19 cellular contexts compared by ENCODE assay signal in the genomic region with DNA sequence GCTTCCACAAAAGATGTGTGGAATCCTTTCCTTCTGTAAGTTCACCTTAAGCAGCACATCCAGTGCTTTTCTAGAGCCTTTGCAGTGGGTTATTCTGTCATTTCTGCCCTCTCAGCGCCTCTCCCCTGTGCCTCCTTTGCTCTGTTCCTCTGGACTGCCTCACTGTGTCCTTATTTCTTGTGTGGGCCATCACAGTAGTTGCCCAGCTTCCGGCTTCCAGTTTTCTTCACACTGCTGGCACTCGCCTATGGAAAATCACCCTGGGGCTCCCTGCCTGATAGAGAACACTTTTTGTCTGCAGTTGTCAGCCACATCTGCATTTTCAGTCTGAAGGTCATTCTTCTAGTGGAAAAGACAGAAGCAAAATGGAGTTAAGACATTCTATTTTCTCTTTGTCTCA.
DNase-seq lines count a peak whose midpoint lies in the region; ATAC-seq, FAIRE-seq and TF ChIP-seq lines count a peak whose summit lies in the region.
"Had no signal": no experiment of that assay in that cellular context is flagged by ENCODE, and none has a peak within 500 bp of the region (broad histone marks: within the 10 kb centered on the region; RNA-seq: fewer than 3 reads in every experiment).

No MANE protein-coding gene starts in this region.

- BruUV-seq in K562 (replicated peaks; lab: Mats Ljungman, UMichigan) (no TSS peak), PC-9 (replicated peaks; lab: Mats Ljungman, UMichigan) (no TSS peak)

- no peak overlapping the region for H3K56ac ChIP-seq in mesendoderm (ENCODE audit: low read length)

- H3K9me1 ChIP-seq in K562 (ENCODE audit: control insufficient read depth, insufficient read depth, low read length): no peaks in the 10 kb centered on the region

- peak overlapping the region; percentile 24; the same call in 1 of the 2 replicates for H3K9ac ChIP-seq in OCI-LY1 (ENCODE audit: low read length)
- peak overlapping the region; percentile 63 to 68; a peak in 3 of 4 replicates for H3K9ac ChIP-seq in K562 (ENCODE audit: insufficient read depth in 1 of 2, low read depth in 2 of 2, low read length in 2 of 2)
- no peak overlapping the region for H3K9ac ChIP-seq in mesendoderm (ENCODE audit: low read length)
- H3K9ac ChIP-seq: GM23248, KMS-11 had no signal

- H4K20me1 ChIP-seq in OCI-LY1 (ENCODE audit: insufficient read depth, low read length) (no peaks in the 10 kb centered on the region), K562 (replicated peaks; ENCODE audit: control insufficient read depth, insufficient read depth, low read length) (no peaks in the 10 kb centered on the region), PC-9 (ENCODE audit: insufficient read depth) (no peaks in the 10 kb centered on the region)

- in situ Hi-C loops in K562 (cut with MboI): no loop called here

- no peaks in the 10 kb centered on the region for H3K27me3 ChIP-seq in OCI-LY1 (ENCODE audit: insufficient read depth, low read length)
- no peaks in the 10 kb centered on the region for H3K27me3 ChIP-seq in K562 (ENCODE audit: control insufficient read depth in 2 of 2, insufficient read depth in 2 of 2, low read length in 2 of 2)
- H3K27me3 ChIP-seq in mesendoderm (ENCODE audit: insufficient read depth, low read length, poor library complexity): no peaks in the 10 kb centered on the region
- no peaks in the 10 kb centered on the region for H3K27me3 ChIP-seq in PC-9 (ENCODE audit: insufficient read depth, low read depth)
- H3K27me3 ChIP-seq: SJSA1 had no signal

- H3K9me2 ChIP-seq in OCI-LY1 (ENCODE audit: low read depth, low read length) (no peaks in the 10 kb centered on the region), PC-9 (ENCODE audit: insufficient read depth) (no peaks in the 10 kb centered on the region)

- H3K4me1 ChIP-seq in OCI-LY1 (ENCODE audit: insufficient read depth, low read length, severe bottlenecking) (peaks cover 41% of the 10 kb centered on the region), K562 (replicated peaks in 1 of 2; ENCODE audit: control insufficient read depth in 2 of 2, insufficient read depth in 2 of 2, low read length in 2 of 2) (peaks cover 4 to 10% of the 10 kb centered on the region in 2 experiments; a peak in 4 of 5 replicates), mesendoderm (ENCODE audit: control insufficient read depth, low read depth, low read length) (peaks cover 3% of the 10 kb centered on the region), PC-9 (replicated peaks; ENCODE audit: insufficient read depth) (no peaks in the 10 kb centered on the region)
- H3K4me1 ChIP-seq: SJSA1 had no signal

- no peak overlapping the region for H3K4ac ChIP-seq in mesendoderm (ENCODE audit: low read depth, low read length)

- CTCF ChIA-PET in K562 (lab: Yijun Ruan, JAX; ENCODE audit: low intra/inter-chr PET ratio) (no interaction called here), PC-9 (lab: Charles Lee) (no interaction called here)

- intact Hi-C loops in K562 (cut with micrococcal nuclease) (no loop called here), PC-9 (cut with micrococcal nuclease; ENCODE audit: unreplicated experiment) (no loop called here)

- TF ChIP-seq POLR2A in K562 (conservative IDR thresholded peaks at IDR 0.05): no peak

- H3K4me2 ChIP-seq in OCI-LY1 (ENCODE audit: low read length): peak overlapping the region; percentile 6; the same call in 1 of the 2 replicates
- peak overlapping the region; percentile 79 for H3K4me2 ChIP-seq in K562 (ENCODE audit: insufficient read depth, low read length)
- no peak overlapping the region for H3K4me2 ChIP-seq in mesendoderm (ENCODE audit: low read length)
- H3K4me2 ChIP-seq in PC-9: no peak overlapping the region
- H3K4me2 ChIP-seq: KMS-11 had no signal

- H3K4me3 ChIP-seq in OCI-LY1 (ENCODE audit: low read depth, low read length, poor library complexity, severe bottlenecking) (no peak overlapping the region), K562 (peak overlapping the region; percentile 46), mesendoderm (ENCODE audit: low read length) (no peak overlapping the region), PC-9 (no peak overlapping the region)
- H3K4me3 ChIP-seq: GM23248, SJSA1 had no signal

- no peak for TF ChIP-seq RAD21 in K562 (CRISPR knock-in tag; conservative IDR thresholded peaks at IDR 0.05 in 1 of 2, IDR thresholded peaks at IDR 0.05 in 1 of 2)

- H3K27ac ChIP-seq in OCI-LY1 (ENCODE audit: low read depth, low read length, poor library complexity, severe bottlenecking): peak overlapping the region; percentile 69
- peak overlapping the region; percentile 82; the same call in 2 of the 3 replicates for H3K27ac ChIP-seq in K562 (ENCODE audit: extremely low read depth, low read depth, low read length)
- H3K27ac ChIP-seq in mesendoderm (ENCODE audit: low read depth, low read length): no peak overlapping the region
- H3K27ac ChIP-seq in substantia nigra (ENCODE audit: low read depth, low read length, poor library complexity, severe bottlenecking): peak overlapping the region; percentile 47
- no peak overlapping the region for H3K27ac ChIP-seq in PC-9
- H3K27ac ChIP-seq: GM23248, KMS-11, RWPE1, SJSA1 had no signal

- TF ChIP-seq CTCF in OCI-LY1 (IDR thresholded peaks at IDR 0.05; ENCODE audit: low read length) (no peak), K562 (IDR thresholded peaks at IDR 0.05 in 2 of 3, conservative IDR thresholded peaks at IDR 0.05 in 1 of 3; ENCODE audit: insufficient read depth in 2 of 3, low read depth in 1 of 3, low read length in 3 of 3) (no peak), PC-9 (conservative IDR thresholded peaks at IDR 0.05) (no peak)

- H2BK120ac ChIP-seq in mesendoderm (ENCODE audit: low read depth, low read length): no peak overlapping the region

- 11% methylated on average over 3 of the region's 3 CpGs for WGBS in K562 (ENCODE audit: insufficient coverage, low coverage, missing lambda C conversion rate)
- WGBS in mesendoderm (ENCODE audit: extremely low coverage, insufficient coverage, low lambda C conversion rate): no CpG with 5 or more reads among the region's 3 CpGs

- peak; percentile 46 for FAIRE-seq in K562 (lab: Jason Lieb, UNC)
- FAIRE-seq: G401.6, GM12891 had no signal

- peak; percentile 39 for ATAC-seq in K562

- no peak for TF ChIP-seq EP300 in K562 (IDR thresholded peaks at IDR 0.05; ENCODE audit: low read length)

- no peak overlapping the region for H2BK5ac ChIP-seq in mesendoderm (ENCODE audit: low read length)

- no peak overlapping the region for H4K8ac ChIP-seq in mesendoderm (ENCODE audit: low read depth, low read length)

- no peak overlapping the region for H3K23ac ChIP-seq in mesendoderm (ENCODE audit: low read length)

- no peak overlapping the region for H2AK5ac ChIP-seq in mesendoderm (ENCODE audit: low read length)

- no peaks in the 10 kb centered on the region for H3F3A ChIP-seq in OCI-LY1 (ENCODE audit: insufficient read depth, low read length)
- H3F3A ChIP-seq in PC-9 (ENCODE audit: insufficient read depth, low read depth): no peaks in the 10 kb centered on the region

- no peak overlapping the region for H2BK15ac ChIP-seq in mesendoderm (replicated peaks; ENCODE audit: low read depth)

- H3K79me2 ChIP-seq in OCI-LY1 (ENCODE audit: insufficient read depth, low read length) (no peaks in the 10 kb centered on the region), K562 (ENCODE audit: control insufficient read depth, insufficient read depth, low read length) (peaks cover 22% of the 10 kb centered on the region), mesendoderm (ENCODE audit: control insufficient read depth, insufficient read depth, low read length) (no peaks in the 10 kb centered on the region), PC-9 (ENCODE audit: low read depth) (no peaks in the 10 kb centered on the region)

- H2AFZ ChIP-seq in OCI-LY1 (ENCODE audit: low read length) (peak overlapping the region; percentile 87), K562 (ENCODE audit: low read depth, low read length) (0 out of 2 replicates have a peak overlapping the region, but pooled peaks have one; percentile 44), PC-9 (no peak overlapping the region)
- H2AFZ ChIP-seq: GM23248 had no signal

- POLR2A ChIA-PET in K562 (lab: Yijun Ruan, JAX): interaction anchor here (0.7 to 1.2 kb wide), 2 partner anchors 181 to 272 kb away, joined by 3 read pairs; no protein-coding TSS in a partner anchor
- POLR2A ChIA-PET in PC-9 (lab: Charles Lee; ENCODE audit: unreplicated experiment): no interaction called here

- peak in 3 of 4 experiments; percentile 10 to 17 (median 16) for DNase-seq in K562 (ENCODE audit: extremely low read depth in 1 of 4, low spot score in 3 of 4)
- no peak for DNase-seq in mesendoderm
- peak in 5 of 49 donors; percentile 2 to 19 (median 4) for DNase-seq in substantia nigra (lab: John Stamatoyannopoulos, UW)
- DNase-seq in NCI-H446 (lab: John Stamatoyannopoulos, UW): no peak
- DNase-seq in PC-9: no peak
- DNase-seq in T-helper 9 cell: no peak
- DNase-seq: CD4-positive, alpha-beta memory T cell; DMS79; GM23248; MM.1S; NCI-H1105; NCI-H187; NCI-H82 had no signal

- H3K9me3 ChIP-seq in OCI-LY1 (ENCODE audit: low read length): no peaks in the 10 kb centered on the region
- H3K9me3 ChIP-seq in K562 (replicated peaks; ENCODE audit: control insufficient read depth, insufficient read depth, low read depth, low read length): no peaks in the 10 kb centered on the region
- no peaks in the 10 kb centered on the region for H3K9me3 ChIP-seq in PC-9 (ENCODE audit: insufficient read depth, low read depth)
- H3K9me3 ChIP-seq: SJSA1 had no signal

- H4K5ac ChIP-seq in mesendoderm (ENCODE audit: low read length): no peak overlapping the region

- H3K79me1 ChIP-seq in mesendoderm (ENCODE audit: low read length): no peaks in the 10 kb centered on the region

- no peaks in the 10 kb centered on the region for H3K36me3 ChIP-seq in OCI-LY1 (ENCODE audit: insufficient read depth, low read length)
- H3K36me3 ChIP-seq in K562 (ENCODE audit: control insufficient read depth, insufficient read depth, low read length): peaks cover 14% of the 10 kb centered on the region; the same call in 2 of the 3 replicates
- no peaks in the 10 kb centered on the region for H3K36me3 ChIP-seq in mesendoderm (ENCODE audit: control insufficient read depth, insufficient read depth, low read length)
- H3K36me3 ChIP-seq in PC-9 (ENCODE audit: low read depth): no peaks in the 10 kb centered on the region
- H3K36me3 ChIP-seq: SJSA1 had no signal

- peak overlapping the region; percentile 41 for H3K18ac ChIP-seq in mesendoderm (ENCODE audit: low read length)

TF ChIP-seq in K562, 482 proteins besides CTCF, POLR2A, EP300 and RAD21:
- TF ChIP-seq MCM7 (IDR thresholded peaks at IDR 0.05) (no peak), ETV1 (tag; conservative IDR thresholded peaks at IDR 0.05; ENCODE audit: low read depth) (peak; percentile 51)

Comparison
In these comparisons a context has a peak if more than half of its experiments do, and no peak if none do; other contexts are left out.
1. H3K27ac ChIP-seq: peak in OCI-LY1 (single experiment), K562 (single experiment) and substantia nigra (single experiment); none in mesendoderm (single experiment) and PC-9 (single experiment).
2. H3K4me2 ChIP-seq: peak in OCI-LY1 (single experiment) and K562 (single experiment); none in mesendoderm (single experiment) and PC-9 (single experiment).
3. DNase-seq: peak in K562 (3 of 4); none in mesendoderm (single experiment), NCI-H446 (0 of 2), PC-9 (0 of 2) and T-helper 9 cell (single experiment).